Comparison of ENCODE assay signal across 9 cellular contexts in the genomic region with DNA sequence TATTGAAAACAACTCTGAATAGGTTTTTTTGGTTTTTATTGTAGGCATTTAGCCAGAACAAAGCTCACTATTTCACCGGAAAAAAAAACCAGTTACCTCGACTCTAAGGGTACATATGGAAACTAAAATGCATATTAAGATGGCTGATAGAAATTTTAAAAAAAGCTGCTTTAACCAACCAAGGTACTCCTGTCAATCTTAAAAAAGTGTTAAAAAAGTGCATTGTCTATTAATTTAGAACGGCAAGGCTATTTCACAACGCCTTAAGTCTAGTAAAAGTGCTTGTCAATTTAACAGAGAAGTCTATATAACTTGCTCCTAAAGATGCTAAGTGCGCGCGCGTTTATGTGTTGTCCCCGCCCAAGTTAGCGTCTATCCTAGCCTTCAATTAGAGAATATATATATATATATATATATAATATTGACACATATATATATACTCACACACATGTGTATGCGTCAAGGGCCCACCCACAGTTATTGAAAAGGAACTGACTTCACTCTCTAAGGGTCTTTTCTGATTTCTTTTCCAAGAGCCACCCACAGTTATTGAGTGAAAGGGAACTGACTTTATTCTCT. TPM values are rescaled to one million over a fixed set of nuclear protein-coding genes. Genes with fewer than 3 reads are reported as not detected.
DNase-seq lines count a peak whose midpoint lies in the region; ATAC-seq, FAIRE-seq and TF ChIP-seq lines count a peak whose summit lies in the region.
"Had no signal": no experiment of that assay in that cellular context is flagged by ENCODE, and none has a peak within 500 bp of the region (broad histone marks: within the 10 kb centered on the region; RNA-seq: fewer than 3 reads in every experiment).

No MANE protein-coding gene starts in this region.

- POLR2A ChIA-PET in A549 (lab: Yijun Ruan, JAX), result no interaction called here

- peaks cover 55% of the 10 kb centered on the region for H3K79me2 ChIP-seq in GM23338 (replicated peaks; ENCODE audit: insufficient read depth)

- H3K4me3 Mint-ChIP-seq in GM23338, result peak overlapping the region; percentile 93
- H3K4me3 Mint-ChIP-seq in activated T-helper 2 cell treated with anti-CD3 and anti-CD28 coated beads, Interferon-gamma antibody, Interleukin-2, Interleukin-4, amounts not matched to agents 10 μg/mL and 5 μg/mL and 100 μg/mL, durations not matched to agents 14 hours and 24 hours and 36 hours (ENCODE audit: low read depth), result peak overlapping the region; percentile 89

- no peaks in the 10 kb centered on the region; the same call in 1 of the 3 replicates for H3K4me1 Mint-ChIP-seq in GM23338
- H3K4me1 Mint-ChIP-seq in activated T-helper 2 cell treated with anti-CD3 and anti-CD28 coated beads, Interferon-gamma antibody, Interleukin-2, Interleukin-4, amounts not matched to agents 10 μg/mL and 5 μg/mL and 100 μg/mL, durations not matched to agents 14 hours and 24 hours and 36 hours (ENCODE audit: low read depth), result peaks cover 36% of the 10 kb centered on the region

- intact Hi-C loops in activated T-helper 2 cell treated with anti-CD3 and anti-CD28 coated beads, Interferon-gamma antibody, Interleukin-2, Interleukin-4, amounts not matched to agents 10 μg/mL and 5 μg/mL and 100 μg/mL, durations not matched to agents 14 hours and 24 hours and 36 hours (cut with micrococcal nuclease), result loop anchor here (5.0 kb wide), 2 partner anchors 43 to 632 kb away; a partner anchor contains a TSS

- no peaks in the 10 kb centered on the region for H3F3A ChIP-seq in GM23338 (replicated peaks; ENCODE audit: low read depth)

- H2AFZ ChIP-seq in GM23338, result peak overlapping the region; percentile 49; the same call in 1 of the 2 replicates

- peaks cover 11% of the 10 kb centered on the region for H4K20me1 ChIP-seq in GM23338 (replicated peaks; ENCODE audit: insufficient read depth)

- H3K4me3 ChIP-seq in A549, result peak overlapping the region; percentile 93
- H3K4me3 ChIP-seq in GM23338, result peak overlapping the region; percentile 63
- H3K4me3 ChIP-seq in liver (ENCODE audit: low read depth in 1 of 3, low read length in 3 of 3), result peak overlapping the region; percentile 76 to 90 (median 84)

- TF ChIP-seq CTCF in A549 (IDR thresholded peaks at IDR 0.05) (no peak), GM23338 (conservative IDR thresholded peaks at IDR 0.05; ENCODE audit: low read depth in 2 of 2) (no peak), liver (IDR thresholded peaks at IDR 0.05; ENCODE audit: low read depth, low read length, missing input control) (no peak)

- CTCF ChIA-PET in A549 (lab: Yijun Ruan, JAX), result no interaction called here

- H3K27ac ChIP-seq in A549, result peak overlapping the region; percentile 86 to 88
- H3K27ac ChIP-seq in GM23338 (ENCODE audit: low read depth), result peak overlapping the region; percentile 98
- no peak overlapping the region for H3K27ac ChIP-seq in liver (ENCODE audit: low read depth in 1 of 2, low read length in 2 of 2)

- no peak for TF ChIP-seq EP300 in A549 (IDR thresholded peaks at IDR 0.05)

- ATAC-seq in A549 (no peak), GM23338 (no peak)

- H3K9me3 ChIP-seq in A549 (no peaks in the 10 kb centered on the region), liver (ENCODE audit: control insufficient read depth in 4 of 4, low read length in 3 of 4) (no peaks in the 10 kb centered on the region)
- H3K9me3 ChIP-seq: mucosa of descending colon had no signal

- H3K27me3 ChIP-seq in GM23338 (ENCODE audit: insufficient read depth), result no peaks in the 10 kb centered on the region
- no peaks in the 10 kb centered on the region for H3K27me3 ChIP-seq in liver (ENCODE audit: control insufficient read depth in 4 of 4, insufficient read depth in 4 of 4, low read length in 3 of 4)

- DNase-seq in A549 (ENCODE audit: low read depth in 1 of 2, low spot score in 1 of 2) (no peak), GM23338 (ENCODE audit: low spot score) (no peak), T-helper 9 cell (no peak), AG08396 (ENCODE audit: low spot score) (no peak), cerebellar cortex (ENCODE audit: low spot score) (no peak), ecto neural progenitor cell (ENCODE audit: low spot score) (no peak)
- no peak for DNase-seq in activated T-helper 2 cell treated with anti-CD3 and anti-CD28 coated beads, Interferon-gamma antibody, Interleukin-2, Interleukin-4, amounts not matched to agents 10 μg/mL and 5 μg/mL and 100 μg/mL, durations not matched to agents 14 hours and 24 hours and 36 hours (ENCODE audit: low spot score)

- FAIRE-seq in A549 (lab: Jason Lieb, UNC), result no peak

- H3K4me2 ChIP-seq in A549, result peak overlapping the region; percentile 72
- peak overlapping the region; percentile 82 for H3K4me2 ChIP-seq in GM23338

- 1% methylated on average over 11 of the region's 11 CpGs for WGBS in A549 (ENCODE audit: missing lambda C conversion rate)
- 28% methylated on average over 11 of the region's 11 CpGs for WGBS in liver

- H3K27me3 Mint-ChIP-seq in GM23338 (ENCODE audit: insufficient read depth, low read depth, poor library complexity), result peaks cover 4% of the 10 kb centered on the region
- no peaks in the 10 kb centered on the region for H3K27me3 Mint-ChIP-seq in activated T-helper 2 cell treated with anti-CD3 and anti-CD28 coated beads, Interferon-gamma antibody, Interleukin-2, Interleukin-4, amounts not matched to agents 10 μg/mL and 5 μg/mL and 100 μg/mL, durations not matched to agents 14 hours and 24 hours and 36 hours (ENCODE audit: low read depth)

- H3K27ac Mint-ChIP-seq in GM23338, result peak overlapping the region; percentile 94
- H3K27ac Mint-ChIP-seq in activated T-helper 2 cell treated with anti-CD3 and anti-CD28 coated beads, Interferon-gamma antibody, Interleukin-2, Interleukin-4, amounts not matched to agents 10 μg/mL and 5 μg/mL and 100 μg/mL, durations not matched to agents 14 hours and 24 hours and 36 hours, result peak overlapping the region; percentile 97

- H3K36me3 Mint-ChIP-seq in GM23338 (ENCODE audit: low read depth), result peaks cover 24% of the 10 kb centered on the region
- H3K36me3 Mint-ChIP-seq in activated T-helper 2 cell treated with anti-CD3 and anti-CD28 coated beads, Interferon-gamma antibody, Interleukin-2, Interleukin-4, amounts not matched to agents 10 μg/mL and 5 μg/mL and 100 μg/mL, durations not matched to agents 14 hours and 24 hours and 36 hours (ENCODE audit: low read depth), result peaks cover 31% of the 10 kb centered on the region

- H3K9ac ChIP-seq in liver (ENCODE audit: low read depth in 1 of 2, low read length in 2 of 2), result no peak overlapping the region

- no peaks in the 10 kb centered on the region for H3K9me2 ChIP-seq in GM23338 (ENCODE audit: insufficient read depth)

- TF ChIP-seq RAD21 in A549 (conservative IDR thresholded peaks at IDR 0.05 in 1 of 2, IDR thresholded peaks at IDR 0.05 in 1 of 2) (no peak), liver (IDR thresholded peaks at IDR 0.05) (no peak)

- H3K36me3 ChIP-seq in GM23338 (ENCODE audit: insufficient read depth) (peaks cover 22% of the 10 kb centered on the region; the same call in 1 of the 2 replicates), liver (ENCODE audit: control insufficient read depth in 4 of 4, insufficient read depth in 3 of 4, low read depth in 1 of 4, low read length in 3 of 4) (no peaks in the 10 kb centered on the region)

- H3K9me3 Mint-ChIP-seq in GM23338, result no peaks in the 10 kb centered on the region; the same call in 2 of the 3 replicates
- no peaks in the 10 kb centered on the region for H3K9me3 Mint-ChIP-seq in activated T-helper 2 cell treated with anti-CD3 and anti-CD28 coated beads, Interferon-gamma antibody, Interleukin-2, Interleukin-4, amounts not matched to agents 10 μg/mL and 5 μg/mL and 100 μg/mL, durations not matched to agents 14 hours and 24 hours and 36 hours

- H3K4me1 ChIP-seq in A549 (peaks cover 18% of the 10 kb centered on the region; the same call in 1 of the 3 replicates), GM23338 (ENCODE audit: insufficient read depth) (no peaks in the 10 kb centered on the region; the same call in none of the 2 replicates), liver (ENCODE audit: control insufficient read depth in 4 of 4, insufficient read depth in 4 of 4, low read length in 3 of 4) (peaks cover 4 to 30% (median 26%) of the 10 kb centered on the region in 4 donors)

- TF ChIP-seq POLR2A in A549 (IDR thresholded peaks at IDR 0.05; ENCODE audit: low read length), result no peak

TF ChIP-seq in A549, 52 proteins besides CTCF, POLR2A, EP300 and RAD21 (continues in another document):
- TF ChIP-seq ZSCAN20 (CRISPR knock-in tag; IDR thresholded peaks at IDR 0.05) (no peak), HOXA7 (CRISPR knock-in tag; IDR thresholded peaks at IDR 0.05) (no peak)

TF ChIP-seq in liver, 16 proteins besides CTCF, POLR2A, EP300 and RAD21 (continues in another document):
- TF ChIP-seq, protein P1, sequence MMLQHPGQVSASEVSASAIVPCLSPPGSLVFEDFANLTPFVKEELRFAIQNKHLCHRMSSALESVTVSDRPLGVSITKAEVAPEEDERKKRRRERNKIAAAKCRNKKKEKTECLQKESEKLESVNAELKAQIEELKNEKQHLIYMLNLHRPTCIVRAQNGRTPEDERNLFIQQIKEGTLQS (IDR thresholded peaks at IDR 0.05), result no peak
- no peak for TF ChIP-seq TAF1 (conservative IDR thresholded peaks at IDR 0.05)

RNA-seq across cellular contexts. Expression of a gene that starts 0.9 kb away (rescaled TPM):
- polyA plus RNA-seq in A549 (2011; rRNA removed), result 29.0 and 35.5 TPM in 2 replicates
- polyA plus RNA-seq in A549 (2012; cell fraction: cytosol; rRNA removed), result 4.0 and 4.1 TPM in 2 replicates
- polyA plus RNA-seq in A549 (2012; cell fraction: nucleus; rRNA removed), result 6.9 and 10.9 TPM in 2 replicates
- 18.1 to 20.2 TPM (median 19.0 TPM) in 3 replicates for polyA plus RNA-seq in A549 (2017; fragmentation: RNase III; extraction: RNeasy Plus Mini Kit Qiagen cat#74134 plus additional on column Dnase treatment)
- polyA minus RNA-seq in A549 (2011; rRNA and poly(A)+ RNA removed), result 18.6 and 20.1 TPM in 2 replicates
- 64.9 and 65.4 TPM in 2 replicates for total RNA-seq in GM23338 (2014; rRNA removed; shearing (Covaris generic))
- 35.6 and 36.8 TPM in 2 replicates for polyA plus RNA-seq in GM23338 (2016; fragmentation: Nextera tagmentation; extraction: Ambion mirVana)
- total RNA-seq in activated T-helper 2 cell treated with anti-CD3 and anti-CD28 coated beads, Interferon-gamma antibody, Interleukin-2, Interleukin-4, amounts not matched to agents 10 μg/mL and 5 μg/mL and 100 μg/mL, durations not matched to agents 14 hours and 24 hours and 36 hours, result 43.0 and 43.6 TPM in 2 replicates
- 10 to 100 TPM in 1 of 2 donors, under 1 TPM in 1; 0.17 to 45.3 TPM for total RNA-seq in liver
- polyA plus RNA-seq in liver, result 1 to 10 TPM in 1 of 2 donors, under 1 TPM in 1; 0.49 to 1.2 TPM

RNA-seq across cellular contexts. Expression of a gene that starts 55.6 kb away (rescaled TPM):
- polyA plus RNA-seq in A549 (2011; rRNA removed) (10.1 and 12.0 TPM in 2 replicates), A549 (2017; fragmentation: RNase III; extraction: RNeasy Plus Mini Kit Qiagen cat#74134 plus additional on column Dnase treatment) (3.8 to 4.4 TPM (median 4.1 TPM) in 3 replicates), GM23338 (2016; fragmentation: Nextera tagmentation; extraction: Ambion mirVana) (1.9 and 2.2 TPM in 2 replicates), liver (1 to 10 TPM; 1.7 TPM)
- 0.66 and 0.69 TPM in 2 replicates for polyA plus RNA-seq in A549 (2012; cell fraction: cytosol; rRNA removed)
- 0.66 and 0.91 TPM in 2 replicates for polyA plus RNA-seq in A549 (2012; cell fraction: nucleus; rRNA removed)
- 14.6 and 14.8 TPM in 2 replicates for polyA minus RNA-seq in A549 (2011; rRNA and poly(A)+ RNA removed)
- 6.9 and 8.2 TPM in 2 replicates for total RNA-seq in GM23338 (2014; rRNA removed; shearing (Covaris generic))
- 5.1 and 5.4 TPM in 2 replicates for total RNA-seq in activated T-helper 2 cell treated with anti-CD3 and anti-CD28 coated beads, Interferon-gamma antibody, Interleukin-2, Interleukin-4, amounts not matched to agents 10 μg/mL and 5 μg/mL and 100 μg/mL, durations not matched to agents 14 hours and 24 hours and 36 hours
- 1 to 10 TPM; 4.6 to 5.9 TPM for total RNA-seq in liver

Comparison
In these comparisons a context has a peak if more than half of its experiments do, and no peak if none do; other contexts are left out.
1. H3K27ac ChIP-seq: peak in A549 (2 of 2) and GM23338 (single experiment); none in liver (0 of 2).
2. Peak in every context shown above with its lines, with median percentiles within 50 percentile points of each other: H3K4me3 ChIP-seq.